Comparison of ENCODE assay signal across 8 cellular contexts in genomic region chr6:32947552-32948465, GRCh38. TPM values are rescaled to one million over a fixed set of nuclear protein-coding genes. Genes with fewer than 3 reads are reported as not detected.
DNase-seq lines count a peak whose midpoint lies in the region; ATAC-seq and TF ChIP-seq lines count a peak whose summit lies in the region.

No MANE protein-coding gene starts in this region.

- TF ChIP-seq POLR2A in adrenal gland (IDR thresholded peaks at IDR 0.05) (no peak), vagina (IDR thresholded peaks at IDR 0.05) (no peak)

- no peaks in the 10 kb centered on the region for H3K36me3 ChIP-seq in adrenal gland (replicated peaks in 1 of 2)
- H3K36me3 ChIP-seq in left lung = no peaks in the 10 kb centered on the region
- no peaks in the 10 kb centered on the region for H3K36me3 ChIP-seq in vagina

- H3K4me1 ChIP-seq in adrenal gland (replicated peaks in 1 of 2) (peaks cover 0 to 19% of the 10 kb centered on the region in 2 donors), left lung (peaks cover 0 to 75% of the 10 kb centered on the region in 2 donors), vagina (no peaks in the 10 kb centered on the region)

- peak; percentile 46 for TF ChIP-seq CTCF in AG04449 (IDR thresholded peaks at IDR 0.05; ENCODE audit: insufficient read depth, low read length, missing control alignments)
- TF ChIP-seq CTCF in adrenal gland (IDR thresholded peaks at IDR 0.05) = peak in 5 of 6 experiments; percentile 29 to 60 (median 48)
- TF ChIP-seq CTCF in left lung (IDR thresholded peaks at IDR 0.05) = peak in 1 of 2 donors; percentile 28
- TF ChIP-seq CTCF in vagina (IDR thresholded peaks at IDR 0.05) = no peak

- intact Hi-C loops in adrenal gland (cut with DNase I) (no loop called here), left lung (cut with DNase I) (no loop called here), vagina (cut with DNase I) (no loop called here)

- POLR2A ChIA-PET in AG04449 (lab: Yijun Ruan, JAX) = no interaction called here

- 73 to 76% (median 75%) methylated on average over 11 of the region's 11 CpGs for WGBS in adrenal gland, 4 donors

- H3K27ac ChIP-seq in adrenal gland = no peak overlapping the region
- H3K27ac ChIP-seq in left lung = no peak overlapping the region
- H3K27ac ChIP-seq in vagina = no peak overlapping the region

- H3K4me3 ChIP-seq in AG04449 (ENCODE audit: low read depth, low read length) = no peak overlapping the region
- no peak overlapping the region for H3K4me3 ChIP-seq in adrenal gland
- no peak overlapping the region for H3K4me3 ChIP-seq in left lung
- no peak overlapping the region for H3K4me3 ChIP-seq in vagina

- DNase-seq in AG04449 (ENCODE audit: low read depth, low spot score) (no peak), EL (peak; percentile 55), NCI-H2196 treated with DMSO at 0.1 percent for 48 hours (lab: John Stamatoyannopoulos, UW; ENCODE audit: unreplicated experiment) (peak; percentile 8), adrenal gland (peak in 2 of 7 donors; percentile 50 to 61), left lung (no peak), vagina (ENCODE audit: extremely low spot score in 2 of 2) (no peak), hypothalamus (lab: John Stamatoyannopoulos, UW) (no peak)

- ATAC-seq in left lung (peak; percentile 56), HG02798 (IDR thresholded peaks at IDR 0.05; ENCODE audit: poor library complexity, unreplicated experiment) (no peak)

- H3K9me3 ChIP-seq in adrenal gland (replicated peaks in 1 of 3) (no peaks in the 10 kb centered on the region), left lung (no peaks in the 10 kb centered on the region), vagina (no peaks in the 10 kb centered on the region)

- CTCF ChIA-PET in AG04449 (lab: Yijun Ruan, JAX) = interaction anchor here (0.8 to 2.6 kb wide), 15 partner anchors 9 to 93 kb away, joined by 3 to 49 read pairs (median 5); partner anchors contain the start of gene BRD2

- no peaks in the 10 kb centered on the region for H3K27me3 ChIP-seq in adrenal gland
- H3K27me3 ChIP-seq in left lung = no peaks in the 10 kb centered on the region
- no peaks in the 10 kb centered on the region for H3K27me3 ChIP-seq in vagina

RNA-seq across cellular contexts. Expression of gene HLA-DMA, which starts 5.1 kb away (rescaled TPM):
- total RNA-seq in adrenal gland (100 to 1,000 TPM in 5 of 8 donors, 10 to 100 TPM in 3; 40.3 to 269 (median 140) TPM), left lung (100 to 1,000 TPM; 128 to 159 TPM), vagina (27.7 TPM)
- polyA plus RNA-seq in adrenal gland = 100 to 1,000 TPM in 2 of 3 donors, 10 to 100 TPM in 1; 87.5 to 138 (median 108) TPM

RNA-seq across cellular contexts. Expression of gene HLA-DMB, which starts 7.0 kb away (rescaled TPM):
- 100 to 1,000 TPM in 1 of 8 donors, 10 to 100 TPM in 7; 37.3 to 118 (median 85.7) TPM for total RNA-seq in adrenal gland
- polyA plus RNA-seq in adrenal gland = 10 to 100 TPM in 2 of 3 donors, 1 to 10 TPM in 1; 9.1 to 41.2 (median 23.9) TPM
- 10 to 100 TPM; 59.0 to 91.0 TPM for total RNA-seq in left lung
- 10.3 TPM for total RNA-seq in vagina

RNA-seq across cellular contexts. Expression of gene BRD2, which starts 20.6 kb away (rescaled TPM):
- total RNA-seq in adrenal gland (100 to 1,000 TPM; 134 to 196 (median 165) TPM), left lung (100 to 1,000 TPM; 125 to 174 TPM), vagina (125 TPM)
- 100 to 1,000 TPM; 127 to 288 (median 152) TPM for polyA plus RNA-seq in adrenal gland

Comparison
In these comparisons a context has a peak if more than half of its experiments do, and no peak if none do; other contexts are left out.
1. DNase-seq: peak in EL (single experiment) and NCI-H2196 treated with DMSO at 0.1 percent for 48 hours (single experiment); none in AG04449 (single experiment), left lung (0 of 2), vagina (0 of 2) and hypothalamus (0 of 51).
2. CTCF ChIP-seq: peak in AG04449 (single experiment) and adrenal gland (5 of 6); none in vagina (0 of 3).